ENCODE assay signal across 1 cellular context in the genomic region with DNA sequence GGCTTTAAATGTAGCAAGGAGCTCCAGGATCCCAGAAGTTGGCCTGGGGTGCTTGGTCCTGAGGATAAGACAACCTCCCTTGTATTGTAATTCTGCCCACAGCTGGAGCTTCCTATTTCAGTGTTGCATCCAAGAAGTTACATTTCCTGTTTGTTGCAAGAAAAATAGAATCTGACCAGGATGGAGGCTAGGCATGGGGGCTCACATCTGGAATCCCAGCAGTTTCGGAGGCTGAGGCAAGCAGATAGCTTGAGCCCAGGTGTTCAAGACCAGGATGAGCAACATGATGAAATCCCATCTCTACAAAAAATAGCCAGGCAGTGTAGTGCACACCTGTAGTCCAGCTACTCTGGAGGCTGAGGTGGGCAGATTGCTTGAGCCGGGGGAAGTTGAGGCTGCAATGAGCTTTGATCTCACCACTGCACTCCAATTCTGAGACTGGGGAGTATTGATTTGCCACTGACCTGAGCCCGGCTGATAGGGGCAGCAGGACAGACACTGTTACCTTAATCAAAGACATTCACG.
TF ChIP-seq lines count a peak whose summit lies in the region.

No MANE protein-coding gene starts in this region.

TF ChIP-seq in HepG2, 621 proteins besides CTCF, POLR2A, EP300 and RAD21 (continued from another document and continues in another):
- TF ChIP-seq GFI1 (CRISPR knock-in tag; IDR thresholded peaks at IDR 0.05; ENCODE audit: borderline replicate concordance) (no peak), GABPB1 (CRISPR knock-in tag; IDR thresholded peaks at IDR 0.05) (no peak), RNF2 (conservative IDR thresholded peaks at IDR 0.05; ENCODE audit: low read depth) (no peak), ZNF543 (CRISPR knock-in tag; IDR thresholded peaks at IDR 0.05) (no peak), SALL1 (CRISPR knock-in tag; IDR thresholded peaks at IDR 0.05) (peak; percentile 63), ZKSCAN8 (CRISPR knock-in tag; IDR thresholded peaks at IDR 0.05; ENCODE audit: borderline replicate concordance) (no peak), TEAD2 (CRISPR knock-in tag; IDR thresholded peaks at IDR 0.05) (no peak), KLF11 (CRISPR knock-in tag; IDR thresholded peaks at IDR 0.05) (no peak), PHF5A (CRISPR knock-in tag; IDR thresholded peaks at IDR 0.05; ENCODE audit: low read depth, unreplicated experiment) (peak; percentile 20), PLRG1 (conservative IDR thresholded peaks at IDR 0.05) (no peak), EZH2 (conservative IDR thresholded peaks at IDR 0.05; ENCODE audit: low read depth, low read length) (no peak), RCOR2 (CRISPR knock-in tag; IDR thresholded peaks at IDR 0.05) (no peak), PCBP1 (IDR thresholded peaks at IDR 0.05; ENCODE audit: borderline replicate concordance, low read depth, low read length) (no peak), NR2F6 (IDR thresholded peaks at IDR 0.05) (no peak), NR2F6 (CRISPR knock-in tag; IDR thresholded peaks at IDR 0.05) (peak; percentile 27; the same call in 1 of the 2 replicates), ZNF792 (CRISPR knock-in tag; IDR thresholded peaks at IDR 0.05) (no peak), JDP2 (CRISPR knock-in tag; IDR thresholded peaks at IDR 0.05; ENCODE audit: borderline replicate concordance) (no peak), MIER3 (CRISPR knock-in tag; IDR thresholded peaks at IDR 0.05; ENCODE audit: borderline replicate concordance) (no peak; the same call in 1 of the 2 replicates), AKAP8 (CRISPR knock-in tag; IDR thresholded peaks at IDR 0.05) (no peak), ZNF562 (CRISPR knock-in tag; IDR thresholded peaks at IDR 0.05; ENCODE audit: borderline replicate concordance) (no peak), ZNF232 (CRISPR knock-in tag; IDR thresholded peaks at IDR 0.05; ENCODE audit: borderline replicate concordance) (no peak), ZNF879 (CRISPR knock-in tag; IDR thresholded peaks at IDR 0.05) (no peak), FOXK2 (IDR thresholded peaks at IDR 0.05) (no peak), HOXD1 (CRISPR knock-in tag; IDR thresholded peaks at IDR 0.05) (no peak), ZNF766 (CRISPR knock-in tag; IDR thresholded peaks at IDR 0.05; ENCODE audit: borderline replicate concordance) (no peak), ARID2 (CRISPR knock-in tag; IDR thresholded peaks at IDR 0.05; ENCODE audit: borderline replicate concordance) (no peak)
- TF ChIP-seq, protein P1, sequence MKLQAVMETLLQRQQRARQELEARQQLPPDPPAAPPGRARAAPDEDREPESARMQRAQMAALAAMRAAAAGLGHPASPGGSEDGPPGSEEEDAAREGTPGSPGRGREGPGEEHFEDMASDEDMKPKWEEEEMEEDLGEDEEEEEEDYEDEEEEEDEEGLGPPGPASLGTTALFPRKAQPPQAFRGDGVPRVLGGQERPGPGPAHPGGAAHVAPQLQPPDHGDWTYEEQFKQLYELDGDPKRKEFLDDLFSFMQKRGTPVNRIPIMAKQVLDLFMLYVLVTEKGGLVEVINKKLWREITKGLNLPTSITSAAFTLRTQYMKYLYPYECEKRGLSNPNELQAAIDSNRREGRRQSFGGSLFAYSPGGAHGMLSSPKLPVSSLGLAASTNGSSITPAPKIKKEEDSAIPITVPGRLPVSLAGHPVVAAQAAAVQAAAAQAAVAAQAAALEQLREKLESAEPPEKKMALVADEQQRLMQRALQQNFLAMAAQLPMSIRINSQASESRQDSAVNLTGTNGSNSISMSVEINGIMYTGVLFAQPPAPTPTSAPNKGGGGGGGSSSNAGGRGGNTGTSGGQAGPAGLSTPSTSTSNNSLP (IDR thresholded peaks at IDR 0.05; ENCODE audit: low read depth, low read length): peak; percentile 27; the same call in 1 of the 2 replicates
- TF ChIP-seq, protein P2, sequence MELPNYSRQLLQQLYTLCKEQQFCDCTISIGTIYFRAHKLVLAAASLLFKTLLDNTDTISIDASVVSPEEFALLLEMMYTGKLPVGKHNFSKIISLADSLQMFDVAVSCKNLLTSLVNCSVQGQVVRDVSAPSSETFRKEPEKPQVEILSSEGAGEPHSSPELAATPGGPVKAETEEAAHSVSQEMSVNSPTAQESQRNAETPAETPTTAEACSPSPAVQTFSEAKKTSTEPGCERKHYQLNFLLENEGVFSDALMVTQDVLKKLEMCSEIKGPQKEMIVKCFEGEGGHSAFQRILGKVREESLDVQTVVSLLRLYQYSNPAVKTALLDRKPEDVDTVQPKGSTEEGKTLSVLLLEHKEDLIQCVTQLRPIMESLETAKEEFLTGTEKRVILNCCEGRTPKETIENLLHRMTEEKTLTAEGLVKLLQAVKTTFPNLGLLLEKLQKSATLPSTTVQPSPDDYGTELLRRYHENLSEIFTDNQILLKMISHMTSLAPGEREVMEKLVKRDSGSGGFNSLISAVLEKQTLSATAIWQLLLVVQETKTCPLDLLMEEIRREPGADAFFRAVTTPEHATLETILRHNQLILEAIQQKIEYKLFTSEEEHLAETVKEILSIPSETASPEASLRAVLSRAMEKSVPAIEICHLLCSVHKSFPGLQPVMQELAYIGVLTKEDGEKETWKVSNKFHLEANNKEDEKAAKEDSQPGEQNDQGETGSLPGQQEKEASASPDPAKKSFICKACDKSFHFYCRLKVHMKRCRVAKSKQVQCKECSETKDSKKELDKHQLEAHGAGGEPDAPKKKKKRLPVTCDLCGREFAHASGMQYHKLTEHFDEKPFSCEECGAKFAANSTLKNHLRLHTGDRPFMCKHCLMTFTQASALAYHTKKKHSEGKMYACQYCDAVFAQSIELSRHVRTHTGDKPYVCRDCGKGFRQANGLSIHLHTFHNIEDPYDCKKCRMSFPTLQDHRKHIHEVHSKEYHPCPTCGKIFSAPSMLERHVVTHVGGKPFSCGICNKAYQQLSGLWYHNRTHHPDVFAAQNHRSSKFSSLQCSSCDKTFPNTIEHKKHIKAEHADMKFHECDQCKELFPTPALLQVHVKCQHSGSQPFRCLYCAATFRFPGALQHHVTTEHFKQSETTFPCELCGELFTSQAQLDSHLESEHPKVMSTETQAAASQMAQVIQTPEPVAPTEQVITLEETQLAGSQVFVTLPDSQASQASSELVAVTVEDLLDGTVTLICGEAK (IDR thresholded peaks at IDR 0.05): no peak
- TF ChIP-seq, protein P2 (CRISPR knock-in tag; IDR thresholded peaks at IDR 0.05): no peak
- TF ChIP-seq, protein P3, sequence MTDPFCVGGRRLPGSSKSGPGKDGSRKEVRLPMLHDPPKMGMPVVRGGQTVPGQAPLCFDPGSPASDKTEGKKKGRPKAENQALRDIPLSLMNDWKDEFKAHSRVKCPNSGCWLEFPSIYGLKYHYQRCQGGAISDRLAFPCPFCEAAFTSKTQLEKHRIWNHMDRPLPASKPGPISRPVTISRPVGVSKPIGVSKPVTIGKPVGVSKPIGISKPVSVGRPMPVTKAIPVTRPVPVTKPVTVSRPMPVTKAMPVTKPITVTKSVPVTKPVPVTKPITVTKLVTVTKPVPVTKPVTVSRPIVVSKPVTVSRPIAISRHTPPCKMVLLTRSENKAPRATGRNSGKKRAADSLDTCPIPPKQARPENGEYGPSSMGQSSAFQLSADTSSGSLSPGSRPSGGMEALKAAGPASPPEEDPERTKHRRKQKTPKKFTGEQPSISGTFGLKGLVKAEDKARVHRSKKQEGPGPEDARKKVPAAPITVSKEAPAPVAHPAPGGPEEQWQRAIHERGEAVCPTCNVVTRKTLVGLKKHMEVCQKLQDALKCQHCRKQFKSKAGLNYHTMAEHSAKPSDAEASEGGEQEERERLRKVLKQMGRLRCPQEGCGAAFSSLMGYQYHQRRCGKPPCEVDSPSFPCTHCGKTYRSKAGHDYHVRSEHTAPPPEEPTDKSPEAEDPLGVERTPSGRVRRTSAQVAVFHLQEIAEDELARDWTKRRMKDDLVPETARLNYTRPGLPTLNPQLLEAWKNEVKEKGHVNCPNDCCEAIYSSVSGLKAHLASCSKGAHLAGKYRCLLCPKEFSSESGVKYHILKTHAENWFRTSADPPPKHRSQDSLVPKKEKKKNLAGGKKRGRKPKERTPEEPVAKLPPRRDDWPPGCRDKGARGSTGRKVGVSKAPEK (CRISPR knock-in tag; IDR thresholded peaks at IDR 0.05; ENCODE audit: borderline replicate concordance): no peak
- TF ChIP-seq, protein P4, sequence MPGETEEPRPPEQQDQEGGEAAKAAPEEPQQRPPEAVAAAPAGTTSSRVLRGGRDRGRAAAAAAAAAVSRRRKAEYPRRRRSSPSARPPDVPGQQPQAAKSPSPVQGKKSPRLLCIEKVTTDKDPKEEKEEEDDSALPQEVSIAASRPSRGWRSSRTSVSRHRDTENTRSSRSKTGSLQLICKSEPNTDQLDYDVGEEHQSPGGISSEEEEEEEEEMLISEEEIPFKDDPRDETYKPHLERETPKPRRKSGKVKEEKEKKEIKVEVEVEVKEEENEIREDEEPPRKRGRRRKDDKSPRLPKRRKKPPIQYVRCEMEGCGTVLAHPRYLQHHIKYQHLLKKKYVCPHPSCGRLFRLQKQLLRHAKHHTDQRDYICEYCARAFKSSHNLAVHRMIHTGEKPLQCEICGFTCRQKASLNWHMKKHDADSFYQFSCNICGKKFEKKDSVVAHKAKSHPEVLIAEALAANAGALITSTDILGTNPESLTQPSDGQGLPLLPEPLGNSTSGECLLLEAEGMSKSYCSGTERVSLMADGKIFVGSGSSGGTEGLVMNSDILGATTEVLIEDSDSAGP (CRISPR knock-in tag; IDR thresholded peaks at IDR 0.05; ENCODE audit: borderline replicate concordance): no peak; the same call in 1 of the 2 replicates
- TF ChIP-seq, protein P5, sequence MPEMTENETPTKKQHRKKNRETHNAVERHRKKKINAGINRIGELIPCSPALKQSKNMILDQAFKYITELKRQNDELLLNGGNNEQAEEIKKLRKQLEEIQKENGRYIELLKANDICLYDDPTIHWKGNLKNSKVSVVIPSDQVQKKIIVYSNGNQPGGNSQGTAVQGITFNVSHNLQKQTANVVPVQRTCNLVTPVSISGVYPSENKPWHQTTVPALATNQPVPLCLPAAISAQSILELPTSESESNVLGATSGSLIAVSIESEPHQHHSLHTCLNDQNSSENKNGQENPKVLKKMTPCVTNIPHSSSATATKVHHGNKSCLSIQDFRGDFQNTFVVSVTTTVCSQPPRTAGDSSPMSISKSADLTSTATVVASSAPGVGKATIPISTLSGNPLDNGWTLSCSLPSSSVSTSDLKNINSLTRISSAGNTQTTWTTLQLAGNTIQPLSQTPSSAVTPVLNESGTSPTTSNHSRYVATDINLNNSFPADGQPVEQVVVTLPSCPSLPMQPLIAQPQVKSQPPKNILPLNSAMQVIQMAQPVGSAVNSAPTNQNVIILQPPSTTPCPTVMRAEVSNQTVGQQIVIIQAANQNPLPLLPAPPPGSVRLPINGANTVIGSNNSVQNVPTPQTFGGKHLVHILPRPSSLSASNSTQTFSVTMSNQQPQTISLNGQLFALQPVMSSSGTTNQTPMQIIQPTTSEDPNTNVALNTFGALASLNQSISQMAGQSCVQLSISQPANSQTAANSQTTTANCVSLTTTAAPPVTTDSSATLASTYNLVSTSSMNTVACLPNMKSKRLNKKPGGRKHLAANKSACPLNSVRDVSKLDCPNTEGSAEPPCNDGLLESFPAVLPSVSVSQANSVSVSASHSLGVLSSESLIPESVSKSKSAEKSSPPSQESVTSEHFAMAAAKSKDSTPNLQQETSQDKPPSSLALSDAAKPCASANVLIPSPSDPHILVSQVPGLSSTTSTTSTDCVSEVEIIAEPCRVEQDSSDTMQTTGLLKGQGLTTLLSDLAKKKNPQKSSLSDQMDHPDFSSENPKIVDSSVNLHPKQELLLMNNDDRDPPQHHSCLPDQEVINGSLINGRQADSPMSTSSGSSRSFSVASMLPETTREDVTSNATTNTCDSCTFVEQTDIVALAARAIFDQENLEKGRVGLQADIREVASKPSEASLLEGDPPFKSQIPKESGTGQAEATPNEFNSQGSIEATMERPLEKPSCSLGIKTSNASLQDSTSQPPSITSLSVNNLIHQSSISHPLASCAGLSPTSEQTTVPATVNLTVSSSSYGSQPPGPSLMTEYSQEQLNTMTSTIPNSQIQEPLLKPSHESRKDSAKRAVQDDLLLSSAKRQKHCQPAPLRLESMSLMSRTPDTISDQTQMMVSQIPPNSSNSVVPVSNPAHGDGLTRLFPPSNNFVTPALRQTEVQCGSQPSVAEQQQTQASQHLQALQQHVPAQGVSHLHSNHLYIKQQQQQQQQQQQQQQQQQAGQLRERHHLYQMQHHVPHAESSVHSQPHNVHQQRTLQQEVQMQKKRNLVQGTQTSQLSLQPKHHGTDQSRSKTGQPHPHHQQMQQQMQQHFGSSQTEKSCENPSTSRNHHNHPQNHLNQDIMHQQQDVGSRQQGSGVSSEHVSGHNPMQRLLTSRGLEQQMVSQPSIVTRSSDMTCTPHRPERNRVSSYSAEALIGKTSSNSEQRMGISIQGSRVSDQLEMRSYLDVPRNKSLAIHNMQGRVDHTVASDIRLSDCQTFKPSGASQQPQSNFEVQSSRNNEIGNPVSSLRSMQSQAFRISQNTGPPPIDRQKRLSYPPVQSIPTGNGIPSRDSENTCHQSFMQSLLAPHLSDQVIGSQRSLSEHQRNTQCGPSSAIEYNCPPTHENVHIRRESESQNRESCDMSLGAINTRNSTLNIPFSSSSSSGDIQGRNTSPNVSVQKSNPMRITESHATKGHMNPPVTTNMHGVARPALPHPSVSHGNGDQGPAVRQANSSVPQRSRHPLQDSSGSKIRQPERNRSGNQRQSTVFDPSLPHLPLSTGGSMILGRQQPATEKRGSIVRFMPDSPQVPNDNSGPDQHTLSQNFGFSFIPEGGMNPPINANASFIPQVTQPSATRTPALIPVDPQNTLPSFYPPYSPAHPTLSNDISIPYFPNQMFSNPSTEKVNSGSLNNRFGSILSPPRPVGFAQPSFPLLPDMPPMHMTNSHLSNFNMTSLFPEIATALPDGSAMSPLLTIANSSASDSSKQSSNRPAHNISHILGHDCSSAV (CRISPR knock-in tag; IDR thresholded peaks at IDR 0.05; ENCODE audit: borderline replicate concordance): no peak
